Comparison of ENCODE assay signal across 15 cellular contexts in genomic region chr19:3356805-3357204, GRCh38. TPM values are rescaled to one million over a fixed set of nuclear protein-coding genes. Genes with fewer than 3 reads are reported as not detected.
DNase-seq lines count a peak whose midpoint lies in the region; ATAC-seq and TF ChIP-seq lines count a peak whose summit lies in the region.
"Had no signal": no experiment of that assay in that cellular context is flagged by ENCODE, and none has a peak within 500 bp of the region (broad histone marks: within the 10 kb centered on the region; RNA-seq: fewer than 3 reads in every experiment).

No MANE protein-coding gene starts in this region.

- no peak for ATAC-seq in naive thymus-derived CD8-positive, alpha-beta T cell
- ATAC-seq: SK-N-SH treated with all-trans-retinoic acid at 6 μM for 48 hours had no signal

- peak overlapping the region in 8 of 10 donors; percentile 13 to 88 (median 49) for H3K4me3 Mint-ChIP-seq in naive thymus-derived CD8-positive, alpha-beta T cell
- H3K4me3 Mint-ChIP-seq: GM23338 had no signal

- H3K9ac ChIP-seq in adipocyte (ENCODE audit: low read length) = peak overlapping the region; percentile 15

- H3K27me3 ChIP-seq in left ventricle myocardium inferior (ENCODE audit: low read depth) (no peaks in the 10 kb centered on the region), adipocyte (replicated peaks; ENCODE audit: control insufficient read depth, insufficient read depth, low read length) (no peaks in the 10 kb centered on the region)

- H3K36me3 ChIP-seq in left ventricle myocardium inferior = no peaks in the 10 kb centered on the region
- no peaks in the 10 kb centered on the region for H3K36me3 ChIP-seq in adipocyte (ENCODE audit: control insufficient read depth, insufficient read depth, low read length, severe bottlenecking)

- intact Hi-C loops in left ventricle myocardium inferior (cut with micrococcal nuclease) = no loop called here
- intact Hi-C loops in cardiac septum (cut with DNase I) = no loop called here

- H3K4me1 Mint-ChIP-seq in naive thymus-derived CD8-positive, alpha-beta T cell = peaks cover 8 to 29% (median 24%) of the 10 kb centered on the region in 4 donors

- H3K9me3 Mint-ChIP-seq in naive thymus-derived CD8-positive, alpha-beta T cell = peaks cover 0 to 5% (median 0%) of the 10 kb centered on the region in 9 donors
- H3K9me3 Mint-ChIP-seq: GM23338 had no signal

- H3K4me3 ChIP-seq in left ventricle myocardium inferior = no peak overlapping the region
- H3K4me3 ChIP-seq in adipocyte (ENCODE audit: low read length) = no peak overlapping the region
- H3K4me3 ChIP-seq: GM23338 had no signal

- H3K36me3 Mint-ChIP-seq in naive thymus-derived CD8-positive, alpha-beta T cell = peaks cover 0 to 4% (median 0%) of the 10 kb centered on the region in 3 donors

- peak overlapping the region in 7 of 10 donors; percentile 61 to 91 (median 78) for H3K27ac Mint-ChIP-seq in naive thymus-derived CD8-positive, alpha-beta T cell
- H3K27ac Mint-ChIP-seq: GM23338 had no signal

- TF ChIP-seq CTCF in left ventricle myocardium inferior (IDR thresholded peaks at IDR 0.05; ENCODE audit: borderline replicate concordance) = no peak

- peak overlapping the region; percentile 99 for H3K27ac ChIP-seq in left ventricle myocardium inferior (replicated peaks)
- H3K27ac ChIP-seq: epithelial cell of prostate had no signal

- POLR2A ChIA-PET in naive thymus-derived CD8-positive, alpha-beta T cell (lab: Charles Lee) = interaction anchor here (1.1 to 2.0 kb wide), 3 partner anchors 15 to 19 kb away, joined by 3 to 14 read pairs (median 4); no protein-coding TSS in a partner anchor

- DNase-seq in left ventricle myocardium inferior (no peak), cardiac septum (ENCODE audit: low spot score) (no peak), adipocyte (ENCODE audit: low read depth) (no peak), DMS53 treated with DMSO at 0.1 percent for 48 hours (lab: John Stamatoyannopoulos, UW; ENCODE audit: unreplicated experiment) (no peak), NCI-H187 (lab: John Stamatoyannopoulos, UW) (no peak), NCI-H1417 (lab: John Stamatoyannopoulos, UW) (no peak)
- no peak for DNase-seq in naive thymus-derived CD8-positive, alpha-beta T cell
- DNase-seq: activated CD4-positive, alpha-beta T cell treated with anti-CD3 and anti-CD28 coated beads for 48 hours; activated T-cell treated with anti-CD3 and anti-CD28 coated beads for 4 hours; mesenchymal stem cell; NCI-H2029; substantia nigra had no signal

- H3K9me3 ChIP-seq in left ventricle myocardium inferior (replicated peaks) = peaks cover 8% of the 10 kb centered on the region
- no peaks in the 10 kb centered on the region for H3K9me3 ChIP-seq in adipocyte (ENCODE audit: control insufficient read depth, low read length)

- no peaks in the 10 kb centered on the region for H3K27me3 Mint-ChIP-seq in naive thymus-derived CD8-positive, alpha-beta T cell

- H3K4me1 ChIP-seq in left ventricle myocardium inferior = peaks cover 29% of the 10 kb centered on the region
- H3K4me1 ChIP-seq in adipocyte (ENCODE audit: control insufficient read depth, insufficient read depth, low read length) = peaks cover 7% of the 10 kb centered on the region

RNA-seq across cellular contexts. Expression of gene NFIC, which starts 9.6 kb away (rescaled TPM):
- total RNA-seq in left ventricle myocardium inferior (145 TPM), cardiac septum (178 TPM)
- total RNA-seq in naive thymus-derived CD8-positive, alpha-beta T cell = 10 to 100 TPM; 30.2 to 34.8 TPM
- polyA plus RNA-seq in naive thymus-derived CD8-positive, alpha-beta T cell = 10 to 100 TPM in 2 of 3 donors, 1 to 10 TPM in 1; 5.8 to 15.8 (median 12.1) TPM
